1 cellular context compared by ENCODE assay signal in genomic region chr14:37848985-37849605, GRCh38.
TF ChIP-seq lines count a peak whose summit lies in the region.

No MANE protein-coding gene starts in this region.

TF ChIP-seq in HepG2, 621 proteins besides CTCF, POLR2A, EP300 and RAD21 (continued from another document and continues in another):
- no peak for TF ChIP-seq ZBTB34 (CRISPR knock-in tag; IDR thresholded peaks at IDR 0.05)
- no peak for TF ChIP-seq MXI1 (IDR thresholded peaks at IDR 0.05; ENCODE audit: borderline replicate concordance, low read depth, low read length)
- TF ChIP-seq KMT2A (CRISPR knock-in tag; IDR thresholded peaks at IDR 0.05), result no peak
- TF ChIP-seq MBD4 (IDR thresholded peaks at IDR 0.05; ENCODE audit: borderline replicate concordance, low read length), result no peak
- no peak for TF ChIP-seq ATF7-NPFF (CRISPR knock-in tag; IDR thresholded peaks at IDR 0.05; ENCODE audit: low read depth)
- no peak for TF ChIP-seq MAFG (CRISPR knock-in tag; IDR thresholded peaks at IDR 0.05)
- TF ChIP-seq ZC3H4 (CRISPR knock-in tag; IDR thresholded peaks at IDR 0.05; ENCODE audit: borderline replicate concordance), result no peak
- TF ChIP-seq NFE2 (CRISPR knock-in tag; IDR thresholded peaks at IDR 0.05), result no peak
- no peak for TF ChIP-seq HNRNPH1 (optimal IDR thresholded peaks at IDR 0.05; ENCODE audit: low read depth, low read length)
- TF ChIP-seq ZC3H13 (CRISPR knock-in tag; IDR thresholded peaks at IDR 0.05), result no peak
- TF ChIP-seq ZNF713 (CRISPR knock-in tag; IDR thresholded peaks at IDR 0.05), result no peak
- no peak for TF ChIP-seq CBFB (CRISPR knock-in tag; IDR thresholded peaks at IDR 0.05)
- no peak for TF ChIP-seq MYC (CRISPR knock-in tag; IDR thresholded peaks at IDR 0.05; ENCODE audit: borderline replicate concordance)
- no peak for TF ChIP-seq CHD2 (IDR thresholded peaks at IDR 0.05; ENCODE audit: low read depth, low read length)
- TF ChIP-seq CBX5 (CRISPR knock-in tag; IDR thresholded peaks at IDR 0.05; ENCODE audit: borderline replicate concordance), result no peak
- no peak for TF ChIP-seq KLF6 (CRISPR knock-in tag; IDR thresholded peaks at IDR 0.05)
- peak; percentile 34 for TF ChIP-seq HNRNPK (IDR thresholded peaks at IDR 0.05; ENCODE audit: low read depth, low read length, poor library complexity, severe bottlenecking)
- TF ChIP-seq RARA (CRISPR knock-in tag; IDR thresholded peaks at IDR 0.05), result peak; percentile 43; the same call in 1 of the 2 replicates
- TF ChIP-seq PRPF4 (IDR thresholded peaks at IDR 0.05; ENCODE audit: low read depth, low read length, poor library complexity, severe bottlenecking), result no peak
- TF ChIP-seq ATF2 (CRISPR knock-in tag; IDR thresholded peaks at IDR 0.05), result no peak
- TF ChIP-seq ZNF83 (CRISPR knock-in tag; IDR thresholded peaks at IDR 0.05; ENCODE audit: borderline replicate concordance), result no peak
- no peak for TF ChIP-seq HNRNPLL (IDR thresholded peaks at IDR 0.05; ENCODE audit: low read depth, low read length, poor library complexity, severe bottlenecking)
- TF ChIP-seq AGO1 (IDR thresholded peaks at IDR 0.05; ENCODE audit: low read depth, low read length, poor library complexity, severe bottlenecking), result no peak
- TF ChIP-seq KLF13 (CRISPR knock-in tag; IDR thresholded peaks at IDR 0.05), result no peak
- TF ChIP-seq ZNF747 (CRISPR knock-in tag; IDR thresholded peaks at IDR 0.05; ENCODE audit: borderline replicate concordance), result no peak
- no peak for TF ChIP-seq ZNF205 (CRISPR knock-in tag; IDR thresholded peaks at IDR 0.05)
- no peak for TF ChIP-seq ZNF646 (CRISPR knock-in tag; IDR thresholded peaks at IDR 0.05)
- TF ChIP-seq SIX1 (CRISPR knock-in tag; IDR thresholded peaks at IDR 0.05; ENCODE audit: borderline replicate concordance), result 0 out of 2 replicates have a peak, but pooled peaks have one; percentile 26
- TF ChIP-seq ZNF12 (CRISPR knock-in tag; IDR thresholded peaks at IDR 0.05), result no peak
- TF ChIP-seq ZNF484 (CRISPR knock-in tag; IDR thresholded peaks at IDR 0.05; ENCODE audit: borderline replicate concordance, low read depth), result no peak
- peak; percentile 70 for TF ChIP-seq NR2F2 (IDR thresholded peaks at IDR 0.05; ENCODE audit: borderline replicate concordance, low read depth)
- no peak for TF ChIP-seq ZNF530 (CRISPR knock-in tag; IDR thresholded peaks at IDR 0.05; ENCODE audit: low read depth)
- TF ChIP-seq SOX5 (CRISPR knock-in tag; IDR thresholded peaks at IDR 0.05; ENCODE audit: borderline replicate concordance), result peak; percentile 56; the same call in 1 of the 2 replicates
- TF ChIP-seq KLF9 (CRISPR knock-in tag; IDR thresholded peaks at IDR 0.05; ENCODE audit: low read depth), result no peak
- no peak for TF ChIP-seq RFX5 (IDR thresholded peaks at IDR 0.05; ENCODE audit: low read depth, low read length)
- no peak for TF ChIP-seq ZNF414 (CRISPR knock-in tag; IDR thresholded peaks at IDR 0.05)
- no peak for TF ChIP-seq ZNF253 (CRISPR knock-in tag; IDR thresholded peaks at IDR 0.05; ENCODE audit: borderline replicate concordance)
- no peak for TF ChIP-seq TBP (CRISPR knock-in tag; IDR thresholded peaks at IDR 0.05)
- no peak for TF ChIP-seq ZNF782 (CRISPR knock-in tag; IDR thresholded peaks at IDR 0.05; ENCODE audit: borderline replicate concordance)
- no peak for TF ChIP-seq SP140L (CRISPR knock-in tag; IDR thresholded peaks at IDR 0.05; ENCODE audit: borderline replicate concordance)
- no peak for TF ChIP-seq ZNF234 (CRISPR knock-in tag; conservative IDR thresholded peaks at IDR 0.05)
- no peak for TF ChIP-seq ZNF562 (CRISPR knock-in tag; IDR thresholded peaks at IDR 0.05; ENCODE audit: borderline replicate concordance)
- TF ChIP-seq SMARCC2 (IDR thresholded peaks at IDR 0.05), result no peak
- peak; percentile 59; the same call in 1 of the 2 replicates for TF ChIP-seq FOXK1 (CRISPR knock-in tag; IDR thresholded peaks at IDR 0.05; ENCODE audit: borderline replicate concordance, low read depth)
- TF ChIP-seq ELF4 (CRISPR knock-in tag; IDR thresholded peaks at IDR 0.05; ENCODE audit: borderline replicate concordance), result no peak
- no peak for TF ChIP-seq ZSCAN30 (CRISPR knock-in tag; IDR thresholded peaks at IDR 0.05)
- TF ChIP-seq GZF1 (CRISPR knock-in tag; IDR thresholded peaks at IDR 0.05), result no peak
- TF ChIP-seq KDM5A (IDR thresholded peaks at IDR 0.05; ENCODE audit: borderline replicate concordance, low read length), result peak; percentile 28; the same call in 1 of the 2 replicates
- TF ChIP-seq PPARG (CRISPR knock-in tag; conservative IDR thresholded peaks at IDR 0.05), result 0 out of 2 replicates have a peak, but pooled peaks have one; percentile 9
- peak; percentile 68 for TF ChIP-seq GATAD2A (CRISPR knock-in tag; IDR thresholded peaks at IDR 0.05)
- no peak for TF ChIP-seq MED8 (CRISPR knock-in tag; IDR thresholded peaks at IDR 0.05; ENCODE audit: insufficient replicate concordance)
- TF ChIP-seq ZNF550 (CRISPR knock-in tag; IDR thresholded peaks at IDR 0.05; ENCODE audit: borderline replicate concordance), result no peak
- no peak for TF ChIP-seq SATB2 (CRISPR knock-in tag; IDR thresholded peaks at IDR 0.05)
- no peak for TF ChIP-seq ZNF547 (CRISPR knock-in tag; IDR thresholded peaks at IDR 0.05)
- TF ChIP-seq PRDM10 (CRISPR knock-in tag; IDR thresholded peaks at IDR 0.05; ENCODE audit: low read depth), result peak; percentile 96
- TF ChIP-seq ELF3 (CRISPR knock-in tag; IDR thresholded peaks at IDR 0.05), result peak; percentile 54; the same call in 1 of the 2 replicates
- TF ChIP-seq ZNF431 (CRISPR knock-in tag; IDR thresholded peaks at IDR 0.05; ENCODE audit: borderline replicate concordance, low read depth), result no peak
- TF ChIP-seq ZNF570 (CRISPR knock-in tag; IDR thresholded peaks at IDR 0.05; ENCODE audit: borderline replicate concordance), result no peak; the same call in 1 of the 2 replicates
- no peak for TF ChIP-seq ZNF124 (CRISPR knock-in tag; IDR thresholded peaks at IDR 0.05)
- TF ChIP-seq NCOA2 (CRISPR knock-in tag; IDR thresholded peaks at IDR 0.05), result peak; percentile 41
- no peak for TF ChIP-seq ZNF354B (CRISPR knock-in tag; IDR thresholded peaks at IDR 0.05)
- TF ChIP-seq LBX2 (CRISPR knock-in tag; IDR thresholded peaks at IDR 0.05; ENCODE audit: borderline replicate concordance), result no peak
- TF ChIP-seq SMC3 (IDR thresholded peaks at IDR 0.05; ENCODE audit: low read length), result no peak
- TF ChIP-seq PHF20 (CRISPR knock-in tag; IDR thresholded peaks at IDR 0.05), result no peak
- TF ChIP-seq RBM22 (optimal IDR thresholded peaks at IDR 0.05; ENCODE audit: low read length), result no peak
- no peak for TF ChIP-seq ZFP36 (IDR thresholded peaks at IDR 0.05; ENCODE audit: borderline replicate concordance, low read depth, low read length, partially characterized antibody)
- no peak for TF ChIP-seq NFIB (CRISPR knock-in tag; IDR thresholded peaks at IDR 0.05; ENCODE audit: borderline replicate concordance)
- no peak for TF ChIP-seq U2AF2 (IDR thresholded peaks at IDR 0.05; ENCODE audit: low read depth, low read length)
- peak; percentile 69 for TF ChIP-seq HNF4A (CRISPR knock-in tag; IDR thresholded peaks at IDR 0.05)
- no peak for TF ChIP-seq ZBTB3 (CRISPR knock-in tag; IDR thresholded peaks at IDR 0.05; ENCODE audit: borderline replicate concordance, low read depth)
- TF ChIP-seq ZNF607 (CRISPR knock-in tag; IDR thresholded peaks at IDR 0.05; ENCODE audit: borderline replicate concordance), result no peak
